ENCODE assay signal across 24 cellular contexts in genomic region chr3:64863811-64864210, GRCh38.
DNase-seq lines count a peak whose midpoint lies in the region; ATAC-seq, FAIRE-seq and TF ChIP-seq lines count a peak whose summit lies in the region.
"Had no signal": no experiment of that assay in that cellular context is flagged by ENCODE, and none has a peak within 500 bp of the region (broad histone marks: within the 10 kb centered on the region; RNA-seq: fewer than 3 reads in every experiment).

No MANE protein-coding gene starts in this region.

- no peaks in the 10 kb centered on the region for H3K79me2 ChIP-seq in HepG2 (ENCODE audit: insufficient read depth, low read length)

- 26% methylated on average over 2 of the region's 2 CpGs for WGBS in right lobe of liver (ENCODE audit: insufficient coverage, low coverage, low lambda C conversion rate, missing lambda C conversion rate)
- WGBS in HepG2 (ENCODE audit: low lambda C conversion rate), result 38% methylated on average over 2 of the region's 2 CpGs
- WGBS in mesodermal cell (ENCODE audit: insufficient coverage in 2 of 2), 2 experiments, result no CpG with 5 or more reads among the region's 2 CpGs

- H3K4me2 ChIP-seq in HepG2 (ENCODE audit: low read depth, low read length), result no peak overlapping the region

- ATAC-seq in right lobe of liver (peak; percentile 42 to 74 (median 60)), HepG2 (no peak)

- BruUV-seq in HepG2 (replicated peaks; lab: Mats Ljungman, UMichigan), result no TSS peak

- TF ChIP-seq RAD21 in HepG2 (CRISPR knock-in tag; IDR thresholded peaks at IDR 0.05), result no peak

- H3K27ac ChIP-seq in right lobe of liver, result no peak overlapping the region
- H3K27ac ChIP-seq in HepG2 (ENCODE audit: extremely low read length, insufficient read depth, low read length), result no peak overlapping the region
- peak overlapping the region; percentile 42 for H3K27ac ChIP-seq in mesodermal cell (ENCODE audit: low read depth, low read length, severe bottlenecking)
- H3K27ac ChIP-seq: C4-2B, RWPE1 had no signal

- H4K20me1 ChIP-seq in HepG2 (ENCODE audit: insufficient read depth, low read length), result no peaks in the 10 kb centered on the region

- H3K4me1 ChIP-seq in right lobe of liver, result peaks cover 0 to 26% (median 5%) of the 10 kb centered on the region in 4 donors
- no peaks in the 10 kb centered on the region for H3K4me1 ChIP-seq in HepG2 (ENCODE audit: insufficient read depth, low read length)
- peaks cover 16% of the 10 kb centered on the region for H3K4me1 ChIP-seq in mesodermal cell (ENCODE audit: control insufficient read depth, insufficient read depth, low read length, poor library complexity, severe bottlenecking)

- intact Hi-C loops in right lobe of liver (cut with DNase I) (no loop called here), HepG2 (cut with micrococcal nuclease; ENCODE audit: unreplicated experiment) (no loop called here)

- H3K9ac ChIP-seq in HepG2 (ENCODE audit: insufficient read depth, low read depth, low read length), result no peak overlapping the region

- FAIRE-seq in HepG2 (lab: Jason Lieb, UNC), result no peak
- FAIRE-seq: A204.1, D721Med had no signal

- TF ChIP-seq POLR2A in right lobe of liver (IDR thresholded peaks at IDR 0.05) (no peak), HepG2 (IDR thresholded peaks at IDR 0.05; ENCODE audit: insufficient read depth in 1 of 2, low read depth in 2 of 2, low read length in 2 of 2) (no peak)

- TF ChIP-seq CTCF in right lobe of liver (IDR thresholded peaks at IDR 0.05), result no peak
- no peak for TF ChIP-seq CTCF in HepG2 (CRISPR knock-in tag; IDR thresholded peaks at IDR 0.05)

- CTCF ChIA-PET in HepG2 (lab: Yijun Ruan, JAX; ENCODE audit: low intra/inter-chr PET ratio, low total read pairs), result no interaction called here

- H3K27me3 ChIP-seq in right lobe of liver (no peaks in the 10 kb centered on the region), HepG2 (ENCODE audit: control insufficient read depth in 1 of 2, insufficient read depth in 2 of 2, low read length in 2 of 2) (no peaks in the 10 kb centered on the region; a peak in 1 of 5 replicates)

- no peak overlapping the region for H2AFZ ChIP-seq in HepG2 (ENCODE audit: low read length)

- POLR2A ChIA-PET in HepG2 (lab: Yijun Ruan, JAX), result no interaction called here

- no peaks in the 10 kb centered on the region for H3K36me3 ChIP-seq in right lobe of liver
- no peaks in the 10 kb centered on the region for H3K36me3 ChIP-seq in HepG2 (replicated peaks in 1 of 2; ENCODE audit: control insufficient read depth in 1 of 2, insufficient read depth in 2 of 2, low read length in 2 of 2)
- H3K36me3 ChIP-seq in mesodermal cell (ENCODE audit: control insufficient read depth, insufficient read depth, low read length), result no peaks in the 10 kb centered on the region

- TF ChIP-seq EP300 in HepG2 (IDR thresholded peaks at IDR 0.05; ENCODE audit: low read depth in 2 of 2, low read length in 2 of 2) (no peak), HepG2 (CRISPR knock-in tag; IDR thresholded peaks at IDR 0.05; ENCODE audit: borderline replicate concordance) (no peak)

- DNase-seq in right lobe of liver (no peak), HepG2 (ENCODE audit: low spot score) (no peak), cerebellar cortex (ENCODE audit: low spot score) (peak; percentile 3), superior temporal gyrus (ENCODE audit: extremely low spot score) (peak; percentile 32), SKM-1 treated with dmso at 0.1 percent for 144 hours (lab: John Stamatoyannopoulos, UW; ENCODE audit: unreplicated experiment) (no peak), HPDE6-E6E7 (ENCODE audit: extremely low spot score) (no peak), SIG-M5 (lab: John Stamatoyannopoulos, UW) (no peak)
- DNase-seq: DMS79; H7; HFFc6; KBM-7; MM.1S; NCI-H1048; NCI-H146; NCI-H2029 treated with DMSO at 0.1 percent for 48 hours; NCI-H446; NCI-H69; NK-92 treated with Interleukin-12 subunit alpha and Interleukin-12 subunit beta, amount 100 ng/mL, for 24 hours; SHP77 treated with DMSO at 0.1 percent for 48 hours had no signal

- no peaks in the 10 kb centered on the region for H3K9me3 ChIP-seq in right lobe of liver
- no peaks in the 10 kb centered on the region for H3K9me3 ChIP-seq in HepG2 (ENCODE audit: low read length)
- H3K9me3 ChIP-seq in mesodermal cell (ENCODE audit: control insufficient read depth, low read length), result no peaks in the 10 kb centered on the region

- H3K4me3 ChIP-seq in right lobe of liver (no peak overlapping the region), HepG2 (replicated peaks in 1 of 3; ENCODE audit: insufficient read depth in 1 of 3, low read depth in 2 of 3, low read length in 3 of 3) (no peak overlapping the region), mesodermal cell (ENCODE audit: extremely low read depth, insufficient read depth, low read length, poor library complexity, severe bottlenecking) (no peak overlapping the region)

- in situ Hi-C loops in HepG2 (cut with HindIII; ENCODE audit: extremely low pct_ligation_motif_present, low pct_unique_long_range_greater_than_20kb), result no loop called here

TF ChIP-seq in HepG2, 621 proteins besides CTCF, POLR2A, EP300 and RAD21 (continues in another document):
- TF ChIP-seq KAT2B (IDR thresholded peaks at IDR 0.05; ENCODE audit: borderline replicate concordance, low read depth, low read length) (no peak), SKIL (CRISPR knock-in tag; IDR thresholded peaks at IDR 0.05; ENCODE audit: borderline replicate concordance) (no peak), RFX3 (CRISPR knock-in tag; IDR thresholded peaks at IDR 0.05) (no peak), PRDM15 (CRISPR knock-in tag; IDR thresholded peaks at IDR 0.05) (no peak), TFE3 (CRISPR knock-in tag; IDR thresholded peaks at IDR 0.05) (no peak), ZNF7 (CRISPR knock-in tag; IDR thresholded peaks at IDR 0.05) (no peak), MXD3 (CRISPR knock-in tag; IDR thresholded peaks at IDR 0.05) (no peak)

Comparison
In these comparisons a context has a peak if more than half of its experiments do, and no peak if none do; other contexts are left out.
1. DNase-seq: peak in cerebellar cortex (single experiment) and superior temporal gyrus (single experiment); none in right lobe of liver (0 of 3), HepG2 (single experiment), SKM-1 treated with dmso at 0.1 percent for 144 hours (single experiment), HPDE6-E6E7 (single experiment) and SIG-M5 (single experiment).